In genomic region chr5:167816354-167816753, GRCh38 we compare ENCODE assay signal across 17 cellular contexts.
DNase-seq lines count a peak whose midpoint lies in the region; ATAC-seq, FAIRE-seq and TF ChIP-seq lines count a peak whose summit lies in the region.
"Had no signal": no experiment of that assay in that cellular context is flagged by ENCODE, and none has a peak within 500 bp of the region (broad histone marks: within the 10 kb centered on the region; RNA-seq: fewer than 3 reads in every experiment).

No MANE protein-coding gene starts in this region.

- FAIRE-seq in urothelium cell line (lab: Jason Lieb, UNC) (no peak), small intestine (lab: Jason Lieb, UNC) (no peak)
- FAIRE-seq: GM19239 had no signal

- H3K9me3 ChIP-seq in IMR-90 (ENCODE audit: control insufficient read depth, insufficient read depth, low read length) (0 out of 2 replicates have a peak, but pooled peaks cover 1% of the 10 kb centered on the region), SJSA1 (replicated peaks) (no peaks in the 10 kb centered on the region), MM.1S (replicated peaks; ENCODE audit: insufficient read depth, low read length) (no peaks in the 10 kb centered on the region), heart right ventricle (no peaks in the 10 kb centered on the region), small intestine (ENCODE audit: control insufficient read depth, low read depth) (no peaks in the 10 kb centered on the region)

- no peak for TF ChIP-seq POLR2A in IMR-90 (IDR thresholded peaks at IDR 0.05; ENCODE audit: low read depth, low read length)

- no peak overlapping the region for H3K14ac ChIP-seq in IMR-90 (replicated peaks; ENCODE audit: low read depth, low read length)

- H4K91ac ChIP-seq in IMR-90 (ENCODE audit: insufficient read depth, low read depth, low read length) = no peak overlapping the region

- H4K20me1 ChIP-seq in IMR-90 (ENCODE audit: insufficient read depth, low read length) = no peaks in the 10 kb centered on the region
- H4K20me1 ChIP-seq in MM.1S (ENCODE audit: insufficient read depth, low read length) = no peaks in the 10 kb centered on the region

- CTCF ChIA-PET in IMR-90 (lab: Yijun Ruan, JAX) = no interaction called here

- no peaks in the 10 kb centered on the region for H3K9me1 ChIP-seq in IMR-90 (ENCODE audit: insufficient read depth, low read length)

- no CpG with 5 or more reads among the region's 3 CpGs for WGBS in IMR-90 (ENCODE audit: extremely low coverage in 2 of 2, insufficient read length in 1 of 2), 2 experiments
- 54% methylated on average over 3 of the region's 3 CpGs for WGBS in heart right ventricle, 2 donors
- WGBS in small intestine, 3 donors = 43 to 64% (median 62%) methylated on average over 3 of the region's 3 CpGs

- H3F3A ChIP-seq in MM.1S (ENCODE audit: insufficient read depth, low read length) = no peaks in the 10 kb centered on the region

- no peak overlapping the region for H2BK20ac ChIP-seq in IMR-90 (ENCODE audit: low read depth, low read length)

- no peaks in the 10 kb centered on the region for H3K9me2 ChIP-seq in MM.1S (replicated peaks; ENCODE audit: insufficient read depth, low read length)

- no peak overlapping the region for H3K9ac ChIP-seq in IMR-90 (ENCODE audit: low read depth, low read length)
- H3K9ac ChIP-seq in MM.1S (ENCODE audit: low read length) = no peak overlapping the region

- no peak overlapping the region for H3K56ac ChIP-seq in IMR-90 (ENCODE audit: extremely low read depth, insufficient read depth, low read length)

- ATAC-seq in IMR-90 (ENCODE audit: low read depth) = no peak
- ATAC-seq in heart right ventricle = no peak
- ATAC-seq: left cardiac atrium, natural killer cell, Panc1 had no signal

- in situ Hi-C loops in IMR-90 (cut with MboI; ENCODE audit: low sequenced_read_pairs) = no loop called here

- no peak overlapping the region for H2BK5ac ChIP-seq in IMR-90 (ENCODE audit: low read depth, low read length, poor library complexity, severe bottlenecking)

- dilution Hi-C loops in IMR-90 (cut with HindIII; ENCODE audit: low sequenced_read_pairs, unreplicated experiment) = no loop called here

- no peak overlapping the region for H3K18ac ChIP-seq in IMR-90 (ENCODE audit: low read depth, low read length)

- H2AK5ac ChIP-seq in IMR-90 (ENCODE audit: low read depth, low read length) = no peak overlapping the region

- H3K36me3 ChIP-seq in IMR-90 (ENCODE audit: control insufficient read depth, insufficient read depth, low read length) (no peaks in the 10 kb centered on the region), SJSA1 (no peaks in the 10 kb centered on the region), MM.1S (replicated peaks; ENCODE audit: insufficient read depth, low read length) (no peaks in the 10 kb centered on the region), heart right ventricle (no peaks in the 10 kb centered on the region), small intestine (ENCODE audit: control insufficient read depth in 2 of 2, insufficient read depth in 2 of 2, low read length in 2 of 2) (no peaks in the 10 kb centered on the region)

- H3K23ac ChIP-seq in IMR-90 (ENCODE audit: low read depth, low read length) = no peak overlapping the region

- POLR2A ChIA-PET in IMR-90 (lab: Charles Lee; ENCODE audit: unreplicated experiment) = no interaction called here

- H2AK9ac ChIP-seq in IMR-90 (replicated peaks; ENCODE audit: low read depth, low read length, poor library complexity) = no peak overlapping the region

- H3K4me1 ChIP-seq in IMR-90 (ENCODE audit: control insufficient read depth, insufficient read depth, low read length) = no peaks in the 10 kb centered on the region; the same call in 1 of the 2 replicates
- H3K4me1 ChIP-seq in SJSA1 (replicated peaks) = peaks cover 59% of the 10 kb centered on the region
- H3K4me1 ChIP-seq in MM.1S (ENCODE audit: low read length) = no peaks in the 10 kb centered on the region
- peaks cover 0 to 4% (median 0%) of the 10 kb centered on the region in 9 donors for H3K4me1 ChIP-seq in heart right ventricle
- no peaks in the 10 kb centered on the region for H3K4me1 ChIP-seq in small intestine (ENCODE audit: control insufficient read depth in 2 of 2, insufficient read depth in 1 of 2, low read depth in 1 of 2, low read length in 1 of 2)

- no peak for TF ChIP-seq CTCF in IMR-90 (conservative IDR thresholded peaks at IDR 0.05; ENCODE audit: low read depth, low read length)
- TF ChIP-seq CTCF in MM.1S (IDR thresholded peaks at IDR 0.05; ENCODE audit: low read length) = no peak
- TF ChIP-seq CTCF in heart right ventricle (IDR thresholded peaks at IDR 0.05) = no peak

- no peak overlapping the region for H2BK15ac ChIP-seq in IMR-90 (ENCODE audit: low read depth, low read length)

- H3K27me3 ChIP-seq in IMR-90 (ENCODE audit: control insufficient read depth, insufficient read depth, low read length) = peaks cover 30% of the 10 kb centered on the region
- H3K27me3 ChIP-seq in SJSA1 (replicated peaks) = no peaks in the 10 kb centered on the region
- no peaks in the 10 kb centered on the region for H3K27me3 ChIP-seq in MM.1S (replicated peaks; ENCODE audit: insufficient read depth, low read length)
- H3K27me3 ChIP-seq in heart right ventricle = no peaks in the 10 kb centered on the region
- H3K27me3 ChIP-seq in small intestine (ENCODE audit: control insufficient read depth in 2 of 2, insufficient read depth in 2 of 2, low read length in 2 of 2) = no peaks in the 10 kb centered on the region

- H3K27ac ChIP-seq in IMR-90 (ENCODE audit: insufficient read depth, low read length) (no peak overlapping the region), SJSA1 (peak overlapping the region; percentile 81), MM.1S (ENCODE audit: low read length) (no peak overlapping the region), heart right ventricle (no peak overlapping the region), small intestine (ENCODE audit: low read depth in 1 of 2, low read length in 1 of 2) (no peak overlapping the region)

- no peak overlapping the region for H2BK120ac ChIP-seq in IMR-90 (ENCODE audit: low read depth, low read length)

- DNase-seq in IMR-90 (peak; percentile 6), SJSA1 (ENCODE audit: low read depth in 1 of 2, low spot score in 2 of 2) (peak in 1 of 2 experiments; percentile 47), fibroblast of peridontal ligament (ENCODE audit: extremely low read depth) (peak; percentile 13), urothelium cell line (ENCODE audit: low spot score) (peak; percentile 23), MM.1S (no peak), heart right ventricle (no peak), small intestine (no peak)
- DNase-seq: activated gamma-delta T cell; DMS153; effector memory CD4-positive, alpha-beta T cell; head of caudate nucleus; Karpas-422; left cardiac atrium; natural killer cell; T1000 had no signal

- H3K79me1 ChIP-seq in IMR-90 (ENCODE audit: low read depth in 1 of 2, low read length in 2 of 2) = no peaks in the 10 kb centered on the region

- intact Hi-C loops in IMR-90 (cut with micrococcal nuclease) = no loop called here
- intact Hi-C loops in heart right ventricle (cut with DNase I) = loop anchor here in 1 of 10 donors (10.0 kb wide), 1 partner anchor 88 kb away; no protein-coding TSS in a partner anchor

- H3K4me3 ChIP-seq in IMR-90 (ENCODE audit: insufficient read depth, low read depth, low read length) (no peak overlapping the region), SJSA1 (no peak overlapping the region), MM.1S (ENCODE audit: low read length) (no peak overlapping the region), heart right ventricle (no peak overlapping the region), small intestine (ENCODE audit: low read depth in 1 of 2, low read length in 2 of 2) (no peak overlapping the region)

- no peak for TF ChIP-seq RAD21 in IMR-90 (IDR thresholded peaks at IDR 0.05; ENCODE audit: low read length)

- H3K79me2 ChIP-seq in MM.1S (ENCODE audit: low read length) = no peaks in the 10 kb centered on the region

- H4K5ac ChIP-seq in IMR-90 (ENCODE audit: low read depth, low read length) = no peak overlapping the region

- H2AFZ ChIP-seq in IMR-90 (replicated peaks; ENCODE audit: low read length, poor library complexity) (no peak overlapping the region), MM.1S (ENCODE audit: low read length) (no peak overlapping the region)

- BruUV-seq in IMR-90 (replicated peaks; lab: Mats Ljungman, UMichigan) = no TSS peak

- H3K4me2 ChIP-seq in IMR-90 (ENCODE audit: low read depth, low read length) (no peak overlapping the region), MM.1S (ENCODE audit: low read depth, low read length) (no peak overlapping the region)

- no peak overlapping the region for H4K8ac ChIP-seq in IMR-90 (ENCODE audit: low read depth in 2 of 2, low read length in 2 of 2)

- no peak overlapping the region for H3K4ac ChIP-seq in IMR-90 (ENCODE audit: low read depth, low read length)

TF ChIP-seq in IMR-90, 13 proteins besides CTCF, POLR2A, EP300 and RAD21 (continues in another document):
- TF ChIP-seq FOS (IDR thresholded peaks at IDR 0.05; ENCODE audit: low read depth, low read length) (no peak), USF2 (IDR thresholded peaks at IDR 0.05; ENCODE audit: low read depth, low read length) (no peak), ELK1 (IDR thresholded peaks at IDR 0.05; ENCODE audit: borderline replicate concordance, low read depth, low read length) (no peak), MXI1 (IDR thresholded peaks at IDR 0.05; ENCODE audit: borderline replicate concordance, low read depth, low read length) (no peak), CHD1 (IDR thresholded peaks at IDR 0.05; ENCODE audit: low read depth, low read length) (no peak), CEBPB (IDR thresholded peaks at IDR 0.05; ENCODE audit: low read depth, low read length) (no peak), RFX5 (IDR thresholded peaks at IDR 0.05; ENCODE audit: low read depth, low read length) (no peak), RCOR1 (IDR thresholded peaks at IDR 0.05; ENCODE audit: insufficient replicate concordance, low read length) (no peak), MAFK (IDR thresholded peaks at IDR 0.05; ENCODE audit: low read depth, low read length) (no peak), NFE2L2 (IDR thresholded peaks at IDR 0.05; ENCODE audit: low read depth, low read length) (no peak)

Comparison
In these comparisons a context has a peak if more than half of its experiments do, and no peak if none do; other contexts are left out.
1. DNase-seq: peak in IMR-90 (single experiment), fibroblast of peridontal ligament (single experiment) and urothelium cell line (single experiment); none in MM.1S (single experiment), heart right ventricle (0 of 2) and small intestine (single experiment).